8 cellular contexts compared by ENCODE assay signal in genomic region chr20:46089076-46089337, GRCh38. TPM values are rescaled to one million over a fixed set of nuclear protein-coding genes. Genes with fewer than 3 reads are reported as not detected.
DNase-seq lines count a peak whose midpoint lies in the region; ATAC-seq and TF ChIP-seq lines count a peak whose summit lies in the region.

No MANE protein-coding gene starts in this region.

- ATAC-seq in GM21737 (IDR thresholded peaks at IDR 0.05; ENCODE audit: unreplicated experiment) = no peak

- no peaks in the 10 kb centered on the region for H3K36me3 ChIP-seq in muscle layer of colon (ENCODE audit: insufficient read depth, low read length)

- no peaks in the 10 kb centered on the region for H3K9me3 ChIP-seq in muscle layer of colon (ENCODE audit: low read length)

- peak overlapping the region; percentile 29 for H3K9ac ChIP-seq in muscle layer of colon (ENCODE audit: low read length)

- DNase-seq in choroid plexus epithelial cell (ENCODE audit: low read depth) (no peak), A172 (ENCODE audit: low spot score) (no peak), T1000 (lab: John Stamatoyannopoulos, UW) (no peak), OCI-M1 (lab: John Stamatoyannopoulos, UW) (no peak)

- H3K4me3 ChIP-seq in GM08714 (ENCODE audit: low read length) (peak overlapping the region; percentile 90), choroid plexus epithelial cell (ENCODE audit: low read depth, low read length) (peak overlapping the region; percentile 90), muscle layer of colon (ENCODE audit: low read depth in 1 of 2, low read length in 2 of 2) (peak overlapping the region; percentile 52 to 77)

- TF ChIP-seq CTCF in choroid plexus epithelial cell (conservative IDR thresholded peaks at IDR 0.05; ENCODE audit: low read depth, low read length) = no peak

- peak overlapping the region; percentile 89 for H3K27ac ChIP-seq in muscle layer of colon (ENCODE audit: low read depth, low read length)

- no peak for TF ChIP-seq RAD21 in Ishikawa (IDR thresholded peaks at IDR 0.05; ENCODE audit: low read depth)

- no peak for TF ChIP-seq EP300 in Ishikawa (IDR thresholded peaks at IDR 0.05; ENCODE audit: borderline replicate concordance)

- peaks cover 45% of the 10 kb centered on the region for H3K4me1 ChIP-seq in muscle layer of colon (ENCODE audit: insufficient read depth, low read length)

- no peaks in the 10 kb centered on the region for H3K27me3 ChIP-seq in muscle layer of colon (ENCODE audit: control insufficient read depth in 1 of 2, insufficient read depth in 2 of 2, low read length in 2 of 2)

TF ChIP-seq in Ishikawa, 13 proteins besides CTCF, POLR2A, EP300 and RAD21:
- TF ChIP-seq EGR1 (IDR thresholded peaks at IDR 0.05) (no peak), ZBTB7A (IDR thresholded peaks at IDR 0.05; ENCODE audit: low read depth) (0 out of 2 replicates have a peak, but pooled peaks have one; percentile 50)

RNA-seq across cellular contexts. Expression of gene NCOA5, which starts 0.8 kb away (rescaled TPM):
- 31.2 and 40.3 TPM in 2 replicates for total RNA-seq in A172 (2014; rRNA removed; shearing (Covaris generic))

RNA-seq across cellular contexts. Expression of gene CD40, which starts 29.1 kb away (rescaled TPM):
- not detected in 2 replicates for total RNA-seq in A172 (2014; rRNA removed; shearing (Covaris generic))

RNA-seq across cellular contexts. Expression of gene SLC12A5, which starts 60.0 kb away (rescaled TPM):
- total RNA-seq in A172 (2014; rRNA removed; shearing (Covaris generic)) = 0.90 and 3.4 TPM in 2 replicates
